In genomic region chr19:575527-576506, GRCh38 we compare ENCODE assay signal across 9 cellular contexts. TPM values are rescaled to one million over a fixed set of nuclear protein-coding genes. Genes with fewer than 3 reads are reported as not detected.
DNase-seq lines count a peak whose midpoint lies in the region; ATAC-seq and TF ChIP-seq lines count a peak whose summit lies in the region.
"Had no signal": no experiment of that assay in that cellular context is flagged by ENCODE, and none has a peak within 500 bp of the region (broad histone marks: within the 10 kb centered on the region; RNA-seq: fewer than 3 reads in every experiment).

No MANE protein-coding gene starts in this region.

- H3K27ac Mint-ChIP-seq in activated CD8-positive, alpha-beta T cell treated with anti-CD3 and anti-CD28 coated beads, Interleukin-2, amount 10 ng/mL, durations not matched to agents 7 days and 5 days = no peak overlapping the region

- no peak for ATAC-seq in activated CD8-positive, alpha-beta T cell treated with anti-CD3 and anti-CD28 coated beads, Interleukin-2, amount 10 ng/mL, durations not matched to agents 7 days and 5 days
- ATAC-seq in GM19452 (IDR thresholded peaks at IDR 0.05; ENCODE audit: unreplicated experiment) (no peak), HG03196 (IDR thresholded peaks at IDR 0.05; ENCODE audit: unreplicated experiment) (no peak), HG02885 (IDR thresholded peaks at IDR 0.05; ENCODE audit: poor library complexity, unreplicated experiment) (no peak)

- H3K4me3 ChIP-seq in BE2C (ENCODE audit: low read depth, low read length) (peak overlapping the region; percentile 99), mucosa of stomach (ENCODE audit: low read length) (no peak overlapping the region)

- H3K27me3 ChIP-seq in BE2C = no peaks in the 10 kb centered on the region
- no peaks in the 10 kb centered on the region for H3K27me3 ChIP-seq in mucosa of stomach (ENCODE audit: control insufficient read depth, insufficient read depth, low read length)

- no peaks in the 10 kb centered on the region for H3K9me3 Mint-ChIP-seq in activated CD8-positive, alpha-beta T cell treated with anti-CD3 and anti-CD28 coated beads, Interleukin-2, amount 10 ng/mL, durations not matched to agents 7 days and 5 days (ENCODE audit: insufficient read depth)

- H3K4me1 ChIP-seq in BE2C = peaks cover 15% of the 10 kb centered on the region
- peaks cover 38% of the 10 kb centered on the region for H3K4me1 ChIP-seq in mucosa of stomach (ENCODE audit: control insufficient read depth, insufficient read depth, low read length)

- H3K9me3 ChIP-seq in BE2C (no peaks in the 10 kb centered on the region), mucosa of stomach (ENCODE audit: control insufficient read depth, low read length) (no peaks in the 10 kb centered on the region)

- no peak for TF ChIP-seq CTCF in BE2C (IDR thresholded peaks at IDR 0.05; ENCODE audit: low read depth, low read length)

- H3K4me3 Mint-ChIP-seq in activated CD8-positive, alpha-beta T cell treated with anti-CD3 and anti-CD28 coated beads, Interleukin-2, amount 10 ng/mL, durations not matched to agents 7 days and 5 days = no peak overlapping the region

- peak overlapping the region; percentile 50 for H3K9ac ChIP-seq in mucosa of stomach (ENCODE audit: low read length)

- H3K4me1 Mint-ChIP-seq in activated CD8-positive, alpha-beta T cell treated with anti-CD3 and anti-CD28 coated beads, Interleukin-2, amount 10 ng/mL, durations not matched to agents 7 days and 5 days (ENCODE audit: low read depth) = peaks cover 43% of the 10 kb centered on the region

- peaks cover 1% of the 10 kb centered on the region for H3K36me3 Mint-ChIP-seq in activated CD8-positive, alpha-beta T cell treated with anti-CD3 and anti-CD28 coated beads, Interleukin-2, amount 10 ng/mL, durations not matched to agents 7 days and 5 days (ENCODE audit: low read depth)

- POLR2A ChIA-PET in activated CD8-positive, alpha-beta T cell treated with anti-CD3 and anti-CD28 coated beads, Interleukin-2, amount 10 ng/mL, durations not matched to agents 7 days and 5 days (lab: Charles Lee) = interaction anchor here (0.8 kb wide), 1 partner anchor 88 kb away, joined by 3 read pairs; no protein-coding TSS in a partner anchor

- no peaks in the 10 kb centered on the region for H3K27me3 Mint-ChIP-seq in activated CD8-positive, alpha-beta T cell treated with anti-CD3 and anti-CD28 coated beads, Interleukin-2, amount 10 ng/mL, durations not matched to agents 7 days and 5 days (ENCODE audit: low read depth)

- H3K36me3 ChIP-seq in BE2C (peaks cover 35% of the 10 kb centered on the region), mucosa of stomach (ENCODE audit: control insufficient read depth, insufficient read depth, low read length) (no peaks in the 10 kb centered on the region)

- peak; percentile 61 for DNase-seq in BE2C
- peak; percentile 48 for DNase-seq in OCI-M1 (lab: John Stamatoyannopoulos, UW)
- DNase-seq in epithelial cell of prostate (ENCODE audit: low read depth, low spot score) = peak; percentile 39
- DNase-seq in activated CD8-positive, alpha-beta T cell treated with anti-CD3 and anti-CD28 coated beads, Interleukin-2, amount 10 ng/mL, durations not matched to agents 7 days and 5 days = no peak
- DNase-seq: Karpas-422 had no signal

- CTCF ChIA-PET in activated CD8-positive, alpha-beta T cell treated with anti-CD3 and anti-CD28 coated beads, Interleukin-2, amount 10 ng/mL, durations not matched to agents 7 days and 5 days (lab: Charles Lee) = interaction anchor here (1.0 to 1.9 kb wide), 2 partner anchors 9 to 194 kb away, joined by 3 to 12 read pairs; no protein-coding TSS in a partner anchor

- peak overlapping the region; percentile 77 for H3K27ac ChIP-seq in epithelial cell of prostate

RNA-seq across cellular contexts. Expression of gene BSG, which starts 3.4 kb away (rescaled TPM):
- polyA plus RNA-seq in BE2C (2012; ENCODE audit: insufficient read depth, insufficient read length, low read depth) = 2,598 TPM
- total RNA-seq in activated CD8-positive, alpha-beta T cell treated with anti-CD3 and anti-CD28 coated beads, Interleukin-2, amount 10 ng/mL, durations not matched to agents 7 days and 5 days = 100 to 1,000 TPM; 207 to 217 TPM

RNA-seq across cellular contexts. Expression of gene HCN2, which starts 13.9 kb away (rescaled TPM):
- polyA plus RNA-seq in BE2C (2012; ENCODE audit: insufficient read depth, insufficient read length, low read depth) = 15.2 TPM
- 1 to 10 TPM in 1 of 2 experiments, under 1 TPM in 1; 0.84 to 1.3 TPM for total RNA-seq in activated CD8-positive, alpha-beta T cell treated with anti-CD3 and anti-CD28 coated beads, Interleukin-2, amount 10 ng/mL, durations not matched to agents 7 days and 5 days

RNA-seq across cellular contexts. Expression of gene GZMM, which starts 32.0 kb away (rescaled TPM):
- polyA plus RNA-seq in BE2C (2012; ENCODE audit: insufficient read depth, insufficient read length, low read depth) = 4.1 TPM
- total RNA-seq in activated CD8-positive, alpha-beta T cell treated with anti-CD3 and anti-CD28 coated beads, Interleukin-2, amount 10 ng/mL, durations not matched to agents 7 days and 5 days = 10 to 100 TPM; 86.9 to 87.3 TPM

RNA-seq across cellular contexts. Expression of gene CDC34, which starts 44.3 kb away (rescaled TPM):
- 318 TPM for polyA plus RNA-seq in BE2C (2012; ENCODE audit: insufficient read depth, insufficient read length, low read depth)
- 10 to 100 TPM; 49.0 to 53.0 TPM for total RNA-seq in activated CD8-positive, alpha-beta T cell treated with anti-CD3 and anti-CD28 coated beads, Interleukin-2, amount 10 ng/mL, durations not matched to agents 7 days and 5 days

RNA-seq across cellular contexts. Expression of gene POLRMT, which starts 57.5 kb away (rescaled TPM):
- polyA plus RNA-seq in BE2C (2012; ENCODE audit: insufficient read depth, insufficient read length, low read depth) = 246 TPM
- total RNA-seq in activated CD8-positive, alpha-beta T cell treated with anti-CD3 and anti-CD28 coated beads, Interleukin-2, amount 10 ng/mL, durations not matched to agents 7 days and 5 days = 10 to 100 TPM; 50.6 to 51.0 TPM
